1 cellular context compared by ENCODE assay signal in the genomic region with DNA sequence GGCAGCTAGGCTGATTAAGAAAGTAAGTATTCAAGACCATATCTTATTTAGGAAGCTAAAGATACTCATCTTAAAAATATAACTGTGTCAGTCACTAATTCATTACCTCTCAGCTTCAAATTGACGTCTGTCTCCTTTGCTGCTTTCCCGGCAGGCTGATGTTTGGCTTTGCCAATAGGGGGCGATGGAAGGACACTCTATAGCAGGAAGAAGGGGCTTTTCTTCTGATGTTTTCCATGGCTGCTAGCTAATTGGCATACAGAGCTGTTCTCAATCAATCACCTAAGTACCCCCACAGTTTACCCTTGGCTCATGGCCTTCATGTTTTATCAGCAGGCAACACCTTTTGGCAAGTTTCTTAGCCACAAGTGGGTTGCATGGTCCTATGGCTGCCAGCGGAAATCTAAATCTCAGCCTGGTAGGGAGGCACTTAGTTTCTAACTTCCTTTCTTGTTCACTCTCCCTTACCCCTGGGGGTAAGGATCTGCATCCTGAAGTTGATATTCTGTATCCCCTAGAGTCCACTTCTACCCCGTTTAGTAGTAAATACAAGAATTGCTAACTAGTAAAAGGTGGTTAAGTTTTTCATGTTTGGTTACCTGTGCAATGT.
TF ChIP-seq lines count a peak whose summit lies in the region.

No MANE protein-coding gene starts in this region.

TF ChIP-seq in SK-N-SH, 30 proteins besides CTCF, POLR2A, EP300 and RAD21 (continued from another document):
- TF ChIP-seq, protein P1, sequence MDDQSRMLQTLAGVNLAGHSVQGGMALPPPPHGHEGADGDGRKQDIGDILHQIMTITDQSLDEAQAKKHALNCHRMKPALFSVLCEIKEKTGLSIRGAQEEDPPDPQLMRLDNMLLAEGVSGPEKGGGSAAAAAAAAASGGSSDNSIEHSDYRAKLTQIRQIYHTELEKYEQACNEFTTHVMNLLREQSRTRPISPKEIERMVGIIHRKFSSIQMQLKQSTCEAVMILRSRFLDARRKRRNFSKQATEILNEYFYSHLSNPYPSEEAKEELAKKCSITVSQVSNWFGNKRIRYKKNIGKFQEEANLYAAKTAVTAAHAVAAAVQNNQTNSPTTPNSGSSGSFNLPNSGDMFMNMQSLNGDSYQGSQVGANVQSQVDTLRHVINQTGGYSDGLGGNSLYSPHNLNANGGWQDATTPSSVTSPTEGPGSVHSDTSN (IDR thresholded peaks at IDR 0.05) = peak; percentile 30; the same call in 1 of the 2 replicates
- peak; percentile 43; the same call in 1 of the 2 replicates for TF ChIP-seq SMC3 (IDR thresholded peaks at IDR 0.05; ENCODE audit: low read depth, low read length)
